ENCODE assay signal across 1 cellular context in the genomic region with DNA sequence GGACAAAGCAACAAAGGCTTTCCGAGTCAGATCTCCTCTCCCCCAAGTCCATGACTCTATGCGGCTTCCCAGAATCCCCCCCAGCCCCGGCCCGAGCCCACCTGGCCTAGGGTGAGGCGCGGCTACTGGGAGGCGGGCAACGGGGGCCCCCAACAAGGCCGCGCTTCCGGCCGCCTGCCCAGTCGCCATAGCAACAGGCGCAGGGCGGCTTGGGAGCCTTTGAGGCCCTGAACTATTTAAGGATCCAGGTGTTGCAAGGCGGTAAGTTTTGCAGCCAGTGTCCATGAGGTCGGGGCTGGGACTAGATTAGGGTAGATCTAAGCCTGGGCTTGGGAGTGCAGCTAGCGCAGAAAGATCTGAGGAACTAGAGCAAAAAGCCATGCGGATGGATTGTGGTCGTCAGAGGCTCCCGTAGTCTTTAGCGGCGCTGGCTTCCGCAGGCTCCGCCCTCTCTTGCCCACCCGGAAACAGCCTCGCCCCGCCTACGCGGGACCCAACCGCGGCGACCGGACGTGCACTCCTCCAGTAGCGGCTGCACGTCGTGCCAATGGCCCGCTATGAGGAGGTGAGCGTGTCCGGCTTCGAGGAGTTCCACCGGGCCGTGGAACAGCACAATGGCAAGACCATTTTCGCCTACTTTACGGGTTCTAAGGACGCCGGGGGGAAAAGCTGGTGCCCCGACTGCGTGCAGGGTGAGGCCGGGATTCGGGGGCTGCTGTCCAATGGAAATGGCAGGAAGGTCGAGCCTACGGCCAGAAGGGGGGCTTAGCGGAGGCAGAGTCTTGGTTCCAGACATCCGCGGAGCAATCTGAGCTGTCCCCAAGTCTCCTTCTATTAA.
TF ChIP-seq lines count a peak whose summit lies in the region.

KIAA0753 (minus strand) TSS at position 176 of the 838 bp plus-strand sequence. CDS start 5,608 bp downstream, outside the sequence.
TXNDC17 (plus strand) TSS at position 525 of the 838 bp plus-strand sequence; CDS start at position 548, 23 bp downstream.

TF ChIP-seq in K562, 482 proteins besides CTCF, POLR2A, EP300 and RAD21 (continued from another document and continues in another):
- no peak for TF ChIP-seq RREB1 (CRISPR knock-in tag; IDR thresholded peaks at IDR 0.05)
- peak; percentile 53 for TF ChIP-seq CCNT2 (IDR thresholded peaks at IDR 0.05; ENCODE audit: borderline replicate concordance, extremely low read depth, insufficient read length, low read depth, low read length)
- TF ChIP-seq CTBP1 (IDR thresholded peaks at IDR 0.05; ENCODE audit: borderline replicate concordance), result no peak
- TF ChIP-seq CHD1 (IDR thresholded peaks at IDR 0.05; ENCODE audit: low read length), result peak; percentile 23
- TF ChIP-seq ZNF76 (CRISPR knock-in tag; IDR thresholded peaks at IDR 0.05; ENCODE audit: borderline replicate concordance), result no peak
- TF ChIP-seq SP1 (CRISPR knock-in tag; IDR thresholded peaks at IDR 0.05), result peak; percentile 61; the same call in 1 of the 2 replicates
- TF ChIP-seq, protein P1, sequence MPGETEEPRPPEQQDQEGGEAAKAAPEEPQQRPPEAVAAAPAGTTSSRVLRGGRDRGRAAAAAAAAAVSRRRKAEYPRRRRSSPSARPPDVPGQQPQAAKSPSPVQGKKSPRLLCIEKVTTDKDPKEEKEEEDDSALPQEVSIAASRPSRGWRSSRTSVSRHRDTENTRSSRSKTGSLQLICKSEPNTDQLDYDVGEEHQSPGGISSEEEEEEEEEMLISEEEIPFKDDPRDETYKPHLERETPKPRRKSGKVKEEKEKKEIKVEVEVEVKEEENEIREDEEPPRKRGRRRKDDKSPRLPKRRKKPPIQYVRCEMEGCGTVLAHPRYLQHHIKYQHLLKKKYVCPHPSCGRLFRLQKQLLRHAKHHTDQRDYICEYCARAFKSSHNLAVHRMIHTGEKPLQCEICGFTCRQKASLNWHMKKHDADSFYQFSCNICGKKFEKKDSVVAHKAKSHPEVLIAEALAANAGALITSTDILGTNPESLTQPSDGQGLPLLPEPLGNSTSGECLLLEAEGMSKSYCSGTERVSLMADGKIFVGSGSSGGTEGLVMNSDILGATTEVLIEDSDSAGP (CRISPR knock-in tag; IDR thresholded peaks at IDR 0.05), result 0 out of 2 replicates have a peak, but pooled peaks have one; percentile 66
- no peak for TF ChIP-seq UBTF (IDR thresholded peaks at IDR 0.05; ENCODE audit: borderline replicate concordance in 1 of 2, low read depth in 2 of 2, low read length in 2 of 2)
- no peak for TF ChIP-seq ATF1 (CRISPR knock-in tag; IDR thresholded peaks at IDR 0.05)
- peak; percentile 57 for TF ChIP-seq ATF1 (tag; IDR thresholded peaks at IDR 0.05)
- TF ChIP-seq, protein P2, sequence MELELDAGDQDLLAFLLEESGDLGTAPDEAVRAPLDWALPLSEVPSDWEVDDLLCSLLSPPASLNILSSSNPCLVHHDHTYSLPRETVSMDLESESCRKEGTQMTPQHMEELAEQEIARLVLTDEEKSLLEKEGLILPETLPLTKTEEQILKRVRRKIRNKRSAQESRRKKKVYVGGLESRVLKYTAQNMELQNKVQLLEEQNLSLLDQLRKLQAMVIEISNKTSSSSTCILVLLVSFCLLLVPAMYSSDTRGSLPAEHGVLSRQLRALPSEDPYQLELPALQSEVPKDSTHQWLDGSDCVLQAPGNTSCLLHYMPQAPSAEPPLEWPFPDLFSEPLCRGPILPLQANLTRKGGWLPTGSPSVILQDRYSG (tag; conservative IDR thresholded peaks at IDR 0.05; ENCODE audit: low read depth), result no peak
- no peak for TF ChIP-seq CLOCK (CRISPR knock-in tag; IDR thresholded peaks at IDR 0.05; ENCODE audit: borderline replicate concordance)
- TF ChIP-seq, protein P3, sequence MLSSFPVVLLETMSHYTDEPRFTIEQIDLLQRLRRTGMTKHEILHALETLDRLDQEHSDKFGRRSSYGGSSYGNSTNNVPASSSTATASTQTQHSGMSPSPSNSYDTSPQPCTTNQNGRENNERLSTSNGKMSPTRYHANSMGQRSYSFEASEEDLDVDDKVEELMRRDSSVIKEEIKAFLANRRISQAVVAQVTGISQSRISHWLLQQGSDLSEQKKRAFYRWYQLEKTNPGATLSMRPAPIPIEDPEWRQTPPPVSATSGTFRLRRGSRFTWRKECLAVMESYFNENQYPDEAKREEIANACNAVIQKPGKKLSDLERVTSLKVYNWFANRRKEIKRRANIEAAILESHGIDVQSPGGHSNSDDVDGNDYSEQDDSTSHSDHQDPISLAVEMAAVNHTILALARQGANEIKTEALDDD (IDR thresholded peaks at IDR 0.05), result no peak
- TF ChIP-seq WHSC1 (IDR thresholded peaks at IDR 0.05; ENCODE audit: low read length), result no peak
- no peak for TF ChIP-seq ZNF324 (CRISPR knock-in tag; IDR thresholded peaks at IDR 0.05)
- TF ChIP-seq ZNF512 (tag; IDR thresholded peaks at IDR 0.05), result no peak
- peak in 2 of 3 experiments; percentile 25 to 40 for TF ChIP-seq YY1 (IDR thresholded peaks at IDR 0.05; ENCODE audit: borderline replicate concordance in 1 of 3, control insufficient read depth in 1 of 3, extremely low read depth in 1 of 3, insufficient read depth in 3 of 3, insufficient read length in 1 of 3, insufficient replicate concordance in 2 of 3, low read depth in 1 of 3, low read length in 2 of 3)
- TF ChIP-seq ZSCAN29 (IDR thresholded peaks at IDR 0.05), result no peak
- no peak for TF ChIP-seq MYBL2 (IDR thresholded peaks at IDR 0.05; ENCODE audit: low read depth)
- TF ChIP-seq MYBL2 (CRISPR knock-in tag; IDR thresholded peaks at IDR 0.05; ENCODE audit: borderline replicate concordance), result no peak
- TF ChIP-seq POLR2H (tag; IDR thresholded peaks at IDR 0.05; ENCODE audit: low read depth), result peak; percentile 78
- no peak for TF ChIP-seq MXD1 (CRISPR knock-in tag; IDR thresholded peaks at IDR 0.05; ENCODE audit: borderline replicate concordance, poor library complexity, severe bottlenecking)
- no peak for TF ChIP-seq ZNF311 (CRISPR knock-in tag; IDR thresholded peaks at IDR 0.05)
- peak; percentile 86 for TF ChIP-seq ETV5 (CRISPR knock-in tag; IDR thresholded peaks at IDR 0.05; ENCODE audit: low read depth)
- TF ChIP-seq ZNF224 (CRISPR knock-in tag; IDR thresholded peaks at IDR 0.05), result no peak
- TF ChIP-seq NR2F6 (CRISPR knock-in tag; IDR thresholded peaks at IDR 0.05), result no peak
- no peak for TF ChIP-seq ILK (tag; IDR thresholded peaks at IDR 0.05; ENCODE audit: borderline replicate concordance, low read depth)
- TF ChIP-seq POLR3G (IDR thresholded peaks at IDR 0.05; ENCODE audit: extremely low read depth, insufficient read length, insufficient replicate concordance), result no peak
- no peak for TF ChIP-seq BRCA1 (IDR thresholded peaks at IDR 0.05)
- TF ChIP-seq BRCA1 (CRISPR knock-in tag; IDR thresholded peaks at IDR 0.05), result no peak
- no peak for TF ChIP-seq XRCC5 (IDR thresholded peaks at IDR 0.05; ENCODE audit: low read depth, low read length)
- TF ChIP-seq, protein P4, sequence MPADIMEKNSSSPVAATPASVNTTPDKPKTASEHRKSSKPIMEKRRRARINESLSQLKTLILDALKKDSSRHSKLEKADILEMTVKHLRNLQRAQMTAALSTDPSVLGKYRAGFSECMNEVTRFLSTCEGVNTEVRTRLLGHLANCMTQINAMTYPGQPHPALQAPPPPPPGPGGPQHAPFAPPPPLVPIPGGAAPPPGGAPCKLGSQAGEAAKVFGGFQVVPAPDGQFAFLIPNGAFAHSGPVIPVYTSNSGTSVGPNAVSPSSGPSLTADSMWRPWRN (IDR thresholded peaks at IDR 0.05; ENCODE audit: low read depth), result no peak
- no peak for TF ChIP-seq ZNF75A (CRISPR knock-in tag; IDR thresholded peaks at IDR 0.05)
- no peak for TF ChIP-seq ZEB2 (IDR thresholded peaks at IDR 0.05)
- TF ChIP-seq GABPB2 (CRISPR knock-in tag; conservative IDR thresholded peaks at IDR 0.05), result no peak
- peak; percentile 29; the same call in 1 of the 2 replicates for TF ChIP-seq PML (IDR thresholded peaks at IDR 0.05; ENCODE audit: low read length)
- no peak for TF ChIP-seq ZNF780A (CRISPR knock-in tag; IDR thresholded peaks at IDR 0.05)
- no peak for TF ChIP-seq ZKSCAN3 (CRISPR knock-in tag; IDR thresholded peaks at IDR 0.05)
- peak; percentile 88 for TF ChIP-seq TBP (optimal IDR thresholded peaks at IDR 0.05; ENCODE audit: low read depth, low read length)
- no peak for TF ChIP-seq SNIP1 (IDR thresholded peaks at IDR 0.05; ENCODE audit: low read depth)
